ENCODE assay signal across 8 cellular contexts in genomic region chr4:139554726-139555072, GRCh38. TPM values are rescaled to one million over a fixed set of nuclear protein-coding genes. Genes with fewer than 3 reads are reported as not detected.
DNase-seq lines count a peak whose midpoint lies in the region; ATAC-seq and TF ChIP-seq lines count a peak whose summit lies in the region.

No MANE protein-coding gene starts in this region.

- H3K9me3 ChIP-seq in AG04450 (ENCODE audit: control insufficient read depth, insufficient read depth, low read length): no peaks in the 10 kb centered on the region
- no peaks in the 10 kb centered on the region for H3K9me3 ChIP-seq in naive thymus-derived CD4-positive, alpha-beta T cell (ENCODE audit: control insufficient read depth in 2 of 3, low read length in 3 of 3)

- peaks cover 0 to 4% (median 0%) of the 10 kb centered on the region in 3 donors for H3K9me3 Mint-ChIP-seq in IgD-negative memory B cell
- no peaks in the 10 kb centered on the region for H3K9me3 Mint-ChIP-seq in central memory CD8-positive, alpha-beta T cell
- H3K9me3 Mint-ChIP-seq in naive thymus-derived CD4-positive, alpha-beta T cell: peaks cover 0 to 2% (median 0%) of the 10 kb centered on the region in 11 donors

- CTCF ChIA-PET in AG04450 (lab: Charles Lee): interaction anchor here (2.0 kb wide), 1 partner anchor 24 kb away, joined by 7 read pairs; no protein-coding TSS in a partner anchor
- CTCF ChIA-PET in naive thymus-derived CD4-positive, alpha-beta T cell (lab: Charles Lee): interaction anchor here (1.0 to 1.5 kb wide), 4 partner anchors 10 to 103 kb away, joined by 3 to 5 read pairs (median 4); no protein-coding TSS in a partner anchor

- H3K27me3 Mint-ChIP-seq in IgD-negative memory B cell: peaks cover 1% of the 10 kb centered on the region
- peaks cover 10% of the 10 kb centered on the region for H3K27me3 Mint-ChIP-seq in central memory CD8-positive, alpha-beta T cell
- H3K27me3 Mint-ChIP-seq in naive thymus-derived CD4-positive, alpha-beta T cell: peaks cover 0 to 11% (median 0%) of the 10 kb centered on the region in 5 donors

- POLR2A ChIA-PET in AG04450 (lab: Yijun Ruan, JAX): interaction anchor here (1.5 kb wide), 1 partner anchor 10 kb away, joined by 3 read pairs; no protein-coding TSS in a partner anchor
- POLR2A ChIA-PET in naive thymus-derived CD4-positive, alpha-beta T cell (lab: Charles Lee): interaction anchor here (0.6 to 2.6 kb wide), 6 partner anchors 9 to 634 kb away, joined by 3 to 15 read pairs (median 4); partner anchors contain the start of gene RAB33B

- H3K27me3 ChIP-seq in AG04450 (ENCODE audit: control insufficient read depth, insufficient read depth, low read length): peaks cover 23% of the 10 kb centered on the region
- no peaks in the 10 kb centered on the region for H3K27me3 ChIP-seq in naive thymus-derived CD4-positive, alpha-beta T cell (ENCODE audit: control insufficient read depth in 2 of 2, insufficient read depth in 2 of 2, low read length in 2 of 2)

- no peak for TF ChIP-seq CTCF in AG04450 (IDR thresholded peaks at IDR 0.05; ENCODE audit: low read depth, low read length)

- H3K4me3 ChIP-seq in AG04450 (ENCODE audit: low read depth, low read length): peak overlapping the region; percentile 89
- H3K4me3 ChIP-seq in naive thymus-derived CD4-positive, alpha-beta T cell (ENCODE audit: low read length): peak overlapping the region; percentile 68

- DNase-seq in AG04450 (ENCODE audit: low read depth, low spot score) (no peak), ACHN (no peak)
- no peak for DNase-seq in central memory CD8-positive, alpha-beta T cell (ENCODE audit: low spot score in 2 of 2)
- DNase-seq in naive thymus-derived CD4-positive, alpha-beta T cell: no peak
- DNase-seq in stimulated activated CD8-positive, alpha-beta memory T cell treated with anti-CD3 and anti-CD28 coated beads, Interleukin-4, amount 100 ng/mL, for 48 hours: no peak

- peak overlapping the region; percentile 89 to 96 (median 95) for H3K27ac Mint-ChIP-seq in IgD-negative memory B cell
- peak overlapping the region; percentile 99 for H3K27ac Mint-ChIP-seq in central memory CD8-positive, alpha-beta T cell (ENCODE audit: low read depth)
- H3K27ac Mint-ChIP-seq in naive thymus-derived CD4-positive, alpha-beta T cell: peak overlapping the region; percentile 86 to 98 (median 97)

- no peaks in the 10 kb centered on the region for H3K36me3 Mint-ChIP-seq in IgD-negative memory B cell
- H3K36me3 Mint-ChIP-seq in central memory CD8-positive, alpha-beta T cell (ENCODE audit: insufficient read depth): peaks cover 19% of the 10 kb centered on the region
- peaks cover 0 to 4% (median 2%) of the 10 kb centered on the region in 5 donors for H3K36me3 Mint-ChIP-seq in naive thymus-derived CD4-positive, alpha-beta T cell

- H3K27ac ChIP-seq in AG04450 (ENCODE audit: low read depth, low read length): no peak overlapping the region
- H3K27ac ChIP-seq in naive thymus-derived CD4-positive, alpha-beta T cell (ENCODE audit: low read depth, low read length): peak overlapping the region; percentile 50

- H3K36me3 ChIP-seq in naive thymus-derived CD4-positive, alpha-beta T cell (ENCODE audit: control insufficient read depth in 2 of 3, insufficient read depth in 3 of 3, low read length in 3 of 3): peaks cover 0 to 4% (median 0%) of the 10 kb centered on the region in 3 experiments

- H3K4me1 ChIP-seq in naive thymus-derived CD4-positive, alpha-beta T cell (ENCODE audit: control insufficient read depth in 2 of 2, insufficient read depth in 2 of 2, low read length in 2 of 2): peaks cover 4 to 11% of the 10 kb centered on the region in 2 donors

- H3K4me3 Mint-ChIP-seq in IgD-negative memory B cell: peak overlapping the region; percentile 90 to 99 (median 96)
- H3K4me3 Mint-ChIP-seq in central memory CD8-positive, alpha-beta T cell: peak overlapping the region; percentile 96
- H3K4me3 Mint-ChIP-seq in naive thymus-derived CD4-positive, alpha-beta T cell: peak overlapping the region; percentile 89 to 99 (median 98)

- peaks cover 15 to 45% (median 37%) of the 10 kb centered on the region in 3 donors for H3K4me1 Mint-ChIP-seq in IgD-negative memory B cell
- peaks cover 30% of the 10 kb centered on the region for H3K4me1 Mint-ChIP-seq in central memory CD8-positive, alpha-beta T cell
- peaks cover 19 to 47% (median 39%) of the 10 kb centered on the region in 7 donors for H3K4me1 Mint-ChIP-seq in naive thymus-derived CD4-positive, alpha-beta T cell

- in situ Hi-C loops in ACHN (cut with HindIII; ENCODE audit: low pct_ligation_motif_present, low pct_unique_long_range_greater_than_20kb, low sequenced_read_pairs): no loop called here

- no peak for ATAC-seq in central memory CD8-positive, alpha-beta T cell (replicated peaks; ENCODE audit: extremely low read depth, poor library complexity, severe bottlenecking)
- ATAC-seq in naive thymus-derived CD4-positive, alpha-beta T cell: no peak
- ATAC-seq in GM18502 (IDR thresholded peaks at IDR 0.05; ENCODE audit: poor library complexity, unreplicated experiment) (no peak), GM21528 (IDR thresholded peaks at IDR 0.05; ENCODE audit: low FRiP score, unreplicated experiment) (no peak)

- intact Hi-C loops in naive thymus-derived CD4-positive, alpha-beta T cell (cut with micrococcal nuclease): loop anchor here (1.0 to 10.0 kb wide), 9 partner anchors 32 to 970 kb away; partner anchors contain the start of genes ELMOD2 (in 2 of the 2), ELF2 (in 1 of the 2) and MAML3 (in 1 of the 2)

RNA-seq across cellular contexts. Expression of gene SETD7, which starts 1.3 kb away (rescaled TPM):
- polyA plus RNA-seq in AG04450 (2011; rRNA removed) (21.5 and 24.9 TPM in 2 replicates), IgD-negative memory B cell (2.0 TPM)
- polyA minus RNA-seq in AG04450 (2011; rRNA and poly(A)+ RNA removed): 33.4 and 38.2 TPM in 2 replicates
- 10 to 100 TPM in 2 of 5 experiments, 1 to 10 TPM in 3; 7.4 to 16.7 (median 9.4) TPM for total RNA-seq in naive thymus-derived CD4-positive, alpha-beta T cell
- polyA plus RNA-seq in naive thymus-derived CD4-positive, alpha-beta T cell: 1 to 10 TPM; 1.0 to 2.8 TPM
